In genomic region chr7:104984591-104985258, GRCh38 we compare ENCODE assay signal across 2 cellular contexts.
TF ChIP-seq lines count a peak whose summit lies in the region.

No MANE protein-coding gene starts in this region.

TF ChIP-seq in HEK293, 187 proteins besides CTCF, POLR2A, EP300 and RAD21 (continued from another document):
- TF ChIP-seq, protein P1, sequence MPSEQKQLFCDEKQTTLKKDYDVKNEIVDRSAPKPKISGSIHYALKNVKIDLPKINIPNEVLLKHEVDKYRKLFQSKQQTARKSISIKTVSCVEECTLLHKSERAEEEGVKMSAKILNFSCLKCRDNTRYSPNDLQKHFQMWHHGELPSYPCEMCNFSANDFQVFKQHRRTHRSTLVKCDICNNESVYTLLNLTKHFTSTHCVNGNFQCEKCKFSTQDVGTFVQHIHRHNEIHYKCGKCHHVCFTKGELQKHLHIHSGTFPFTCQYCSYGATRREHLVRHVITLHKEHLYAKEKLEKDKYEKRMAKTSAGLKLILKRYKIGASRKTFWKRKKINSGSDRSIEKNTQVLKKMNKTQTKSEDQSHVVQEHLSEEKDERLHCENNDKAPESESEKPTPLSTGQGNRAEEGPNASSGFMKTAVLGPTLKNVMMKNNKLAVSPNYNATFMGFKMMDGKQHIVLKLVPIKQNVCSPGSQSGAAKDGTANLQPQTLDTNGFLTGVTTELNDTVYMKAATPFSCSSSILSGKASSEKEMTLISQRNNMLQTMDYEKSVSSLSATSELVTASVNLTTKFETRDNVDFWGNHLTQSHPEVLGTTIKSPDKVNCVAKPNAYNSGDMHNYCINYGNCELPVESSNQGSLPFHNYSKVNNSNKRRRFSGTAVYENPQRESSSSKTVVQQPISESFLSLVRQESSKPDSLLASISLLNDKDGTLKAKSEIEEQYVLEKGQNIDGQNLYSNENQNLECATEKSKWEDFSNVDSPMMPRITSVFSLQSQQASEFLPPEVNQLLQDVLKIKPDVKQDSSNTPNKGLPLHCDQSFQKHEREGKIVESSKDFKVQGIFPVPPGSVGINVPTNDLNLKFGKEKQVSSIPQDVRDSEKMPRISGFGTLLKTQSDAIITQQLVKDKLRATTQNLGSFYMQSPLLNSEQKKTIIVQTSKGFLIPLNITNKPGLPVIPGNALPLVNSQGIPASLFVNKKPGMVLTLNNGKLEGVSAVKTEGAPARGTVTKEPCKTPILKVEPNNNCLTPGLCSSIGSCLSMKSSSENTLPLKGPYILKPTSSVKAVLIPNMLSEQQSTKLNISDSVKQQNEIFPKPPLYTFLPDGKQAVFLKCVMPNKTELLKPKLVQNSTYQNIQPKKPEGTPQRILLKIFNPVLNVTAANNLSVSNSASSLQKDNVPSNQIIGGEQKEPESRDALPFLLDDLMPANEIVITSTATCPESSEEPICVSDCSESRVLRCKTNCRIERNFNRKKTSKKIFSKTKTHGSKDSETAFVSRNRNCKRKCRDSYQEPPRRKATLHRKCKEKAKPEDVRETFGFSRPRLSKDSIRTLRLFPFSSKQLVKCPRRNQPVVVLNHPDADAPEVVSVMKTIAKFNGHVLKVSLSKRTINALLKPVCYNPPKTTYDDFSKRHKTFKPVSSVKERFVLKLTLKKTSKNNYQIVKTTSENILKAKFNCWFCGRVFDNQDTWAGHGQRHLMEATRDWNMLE (tag by site-specific recombination; conservative IDR thresholded peaks at IDR 0.05; ENCODE audit: low read depth): 0 out of 2 replicates have a peak, but pooled peaks have one; percentile 10
- no peak for TF ChIP-seq ZEB2 (tag by site-specific recombination; IDR thresholded peaks at IDR 0.05)
TF ChIP-seq in HEK293: peak in this region for 2.

TF ChIP-seq in GM12878, 131 proteins besides CTCF, POLR2A, EP300 and RAD21 (continued from another document):
- TF ChIP-seq E2F8 (IDR thresholded peaks at IDR 0.05; ENCODE audit: low read depth, partially characterized antibody) (no peak), EGR1 (IDR thresholded peaks at IDR 0.05; ENCODE audit: borderline replicate concordance in 1 of 2, low read depth in 2 of 2, low read length in 2 of 2) (no peak), DPF2 (IDR thresholded peaks at IDR 0.05) (no peak), TCF3 (IDR thresholded peaks at IDR 0.05; ENCODE audit: borderline replicate concordance, insufficient read depth, low read depth, low read length) (no peak), STAT3 (IDR thresholded peaks at IDR 0.05; ENCODE audit: low read depth, low read length) (no peak), SMC3 (IDR thresholded peaks at IDR 0.05; ENCODE audit: borderline replicate concordance, low read length) (no peak), PAX8 (IDR thresholded peaks at IDR 0.05) (no peak), PRDM15 (CRISPR knock-in tag; IDR thresholded peaks at IDR 0.05) (no peak), KAT2A (conservative IDR thresholded peaks at IDR 0.05; ENCODE audit: control insufficient read depth, low read depth, low read length) (no peak)
- TF ChIP-seq, protein P2, sequence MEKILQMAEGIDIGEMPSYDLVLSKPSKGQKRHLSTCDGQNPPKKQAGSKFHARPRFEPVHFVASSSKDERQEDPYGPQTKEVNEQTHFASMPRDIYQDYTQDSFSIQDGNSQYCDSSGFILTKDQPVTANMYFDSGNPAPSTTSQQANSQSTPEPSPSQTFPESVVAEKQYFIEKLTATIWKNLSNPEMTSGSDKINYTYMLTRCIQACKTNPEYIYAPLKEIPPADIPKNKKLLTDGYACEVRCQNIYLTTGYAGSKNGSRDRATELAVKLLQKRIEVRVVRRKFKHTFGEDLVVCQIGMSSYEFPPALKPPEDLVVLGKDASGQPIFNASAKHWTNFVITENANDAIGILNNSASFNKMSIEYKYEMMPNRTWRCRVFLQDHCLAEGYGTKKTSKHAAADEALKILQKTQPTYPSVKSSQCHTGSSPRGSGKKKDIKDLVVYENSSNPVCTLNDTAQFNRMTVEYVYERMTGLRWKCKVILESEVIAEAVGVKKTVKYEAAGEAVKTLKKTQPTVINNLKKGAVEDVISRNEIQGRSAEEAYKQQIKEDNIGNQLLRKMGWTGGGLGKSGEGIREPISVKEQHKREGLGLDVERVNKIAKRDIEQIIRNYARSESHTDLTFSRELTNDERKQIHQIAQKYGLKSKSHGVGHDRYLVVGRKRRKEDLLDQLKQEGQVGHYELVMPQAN (conservative IDR thresholded peaks at IDR 0.05): no peak
